27 cellular contexts compared by ENCODE assay signal in genomic region chr6:35073211-35073610, GRCh38.
DNase-seq lines count a peak whose midpoint lies in the region; ATAC-seq, FAIRE-seq and TF ChIP-seq lines count a peak whose summit lies in the region.
"Had no signal": no experiment of that assay in that cellular context is flagged by ENCODE, and none has a peak within 500 bp of the region (broad histone marks: within the 10 kb centered on the region; RNA-seq: fewer than 3 reads in every experiment).

No MANE protein-coding gene starts in this region.

- H3K36me3 ChIP-seq in GM23338 (ENCODE audit: insufficient read depth) (no peaks in the 10 kb centered on the region), kidney (ENCODE audit: control insufficient read depth in 1 of 2, insufficient read depth in 2 of 2, low read length in 2 of 2) (peaks cover 6 to 9% of the 10 kb centered on the region in 2 donors)

- H3K27me3 ChIP-seq in GM23338 (ENCODE audit: insufficient read depth), result no peaks in the 10 kb centered on the region

- H4K20me1 ChIP-seq in GM23338 (replicated peaks; ENCODE audit: insufficient read depth), result no peaks in the 10 kb centered on the region

- H3K27me3 Mint-ChIP-seq in GM23338 (ENCODE audit: insufficient read depth, low read depth, poor library complexity), result peaks cover 14% of the 10 kb centered on the region
- H3K27me3 Mint-ChIP-seq in WTC11 (ENCODE audit: low read depth), result no peaks in the 10 kb centered on the region
- H3K27me3 Mint-ChIP-seq: B cell had no signal

- H3K4me1 ChIP-seq in GM23338 (ENCODE audit: insufficient read depth) (peaks cover 25% of the 10 kb centered on the region), kidney (ENCODE audit: control insufficient read depth in 1 of 2, insufficient read depth in 1 of 2, low read depth in 1 of 2, low read length in 2 of 2) (no peaks in the 10 kb centered on the region)
- H3K4me1 ChIP-seq: A549 had no signal

- no peak overlapping the region for H3K4me2 ChIP-seq in GM23338
- H3K4me2 ChIP-seq: A549 had no signal

- no peak overlapping the region for H2AFZ ChIP-seq in GM23338

- H3K9me3 ChIP-seq in kidney (ENCODE audit: control insufficient read depth in 1 of 2, low read length in 2 of 2), result no peaks in the 10 kb centered on the region
- H3K9me3 ChIP-seq: A549 had no signal

- ATAC-seq in GM23338, result no peak
- ATAC-seq in WTC11, result no peak
- ATAC-seq: A549, HepG2 had no signal

- no peaks in the 10 kb centered on the region for H3K9me2 ChIP-seq in GM23338 (ENCODE audit: insufficient read depth)

- H3K4me3 ChIP-seq in GM23338 (no peak overlapping the region), kidney (ENCODE audit: low read length in 2 of 2) (no peak overlapping the region)
- H3K4me3 ChIP-seq: A549 had no signal

- H3K9me3 Mint-ChIP-seq in GM23338, result no peaks in the 10 kb centered on the region
- H3K9me3 Mint-ChIP-seq in WTC11, result no peaks in the 10 kb centered on the region
- H3K9me3 Mint-ChIP-seq: CD14-positive monocyte, HFFc6 had no signal

- H3K4me1 Mint-ChIP-seq in GM23338 (peaks cover 45% of the 10 kb centered on the region), WTC11 (peaks cover 33% of the 10 kb centered on the region)
- H3K4me1 Mint-ChIP-seq: B cell, CD14-positive monocyte had no signal

- CTCF ChIA-PET in WTC11 (lab: Charles Lee), result no interaction called here

- no peak overlapping the region for H3K27ac ChIP-seq in GM23338 (ENCODE audit: low read depth)
- no peak overlapping the region for H3K27ac ChIP-seq in kidney (ENCODE audit: low read depth in 2 of 2, low read length in 2 of 2)
- H3K27ac ChIP-seq: A549, HL-60, RWPE1 had no signal

- intact Hi-C loops in kidney (cut with DNase I) (no loop called here), posterior vena cava (cut with DNase I) (loop anchor here in 1 of 2 donors (1.0 kb wide), 1 partner anchor 55 kb away; no protein-coding TSS in a partner anchor)

- H3K36me3 Mint-ChIP-seq in GM23338 (ENCODE audit: low read depth) (peaks cover 9% of the 10 kb centered on the region; the same call in 2 of the 3 replicates), WTC11 (peaks cover 4% of the 10 kb centered on the region; the same call in 1 of the 2 replicates)

- no peak overlapping the region for H3K4me3 Mint-ChIP-seq in GM23338
- no peak overlapping the region for H3K4me3 Mint-ChIP-seq in WTC11
- H3K4me3 Mint-ChIP-seq: B cell, CD14-positive monocyte, HFFc6 had no signal

- POLR2A ChIA-PET in WTC11 (lab: Charles Lee), result no interaction called here

- no peak overlapping the region for H3K9ac ChIP-seq in kidney (ENCODE audit: low read length in 2 of 2)

- FAIRE-seq in kidney (lab: Jason Lieb, UNC), result no peak
- FAIRE-seq: A549, GM19239, HepG2 had no signal

- no peak for DNase-seq in GM23338 (ENCODE audit: low spot score)
- no peak for DNase-seq in WTC11 (ENCODE audit: low spot score)
- peak; percentile 48 for DNase-seq in kidney
- DNase-seq in posterior vena cava (ENCODE audit: low spot score), result peak; percentile 73
- no peak for DNase-seq in stimulated activated CD4-positive, alpha-beta T cell treated with anti-CD3 and anti-CD28 coated beads, Interleukin-1b, Interleukin-23, amount 100 ng/mL, for 48 hours
- no peak for DNase-seq in HuH-7 (ENCODE audit: low spot score)
- DNase-seq in NCI-H1930 (lab: John Stamatoyannopoulos, UW), result no peak
- DNase-seq in DMS 273 treated with DMSO at 0.1 percent for 48 hours (lab: John Stamatoyannopoulos, UW), result no peak
- DNase-seq: EL; GF-D8; H7; HFFc6; KG1; NCI-H1092 treated with DMSO at 0.1 percent for 48 hours; NCI-H1436 treated with DMSO at 0.1 percent for 48 hours; NCI-H2029; NCI-H2227 treated with DMSO at 0.1 percent for 48 hours; NCI-H510A treated with DMSO at 0.1 percent for 48 hours; NCI-H774; NK-92 treated with Interleukin-12 subunit alpha and Interleukin-12 subunit beta, amount 100 ng/mL, for 24 hours had no signal

- no peaks in the 10 kb centered on the region for H3K79me2 ChIP-seq in GM23338 (replicated peaks; ENCODE audit: insufficient read depth)

- TF ChIP-seq CTCF in GM23338 (conservative IDR thresholded peaks at IDR 0.05; ENCODE audit: low read depth in 2 of 2) (no peak), WTC11 (IDR thresholded peaks at IDR 0.05) (no peak), kidney (IDR thresholded peaks at IDR 0.05; ENCODE audit: borderline replicate concordance, extremely low read depth, insufficient read depth) (no peak)

- H3F3A ChIP-seq in GM23338 (replicated peaks; ENCODE audit: low read depth), result no peaks in the 10 kb centered on the region

- H3K27ac Mint-ChIP-seq in GM23338, result peak overlapping the region; percentile 43; the same call in 1 of the 2 replicates
- H3K27ac Mint-ChIP-seq in WTC11, result peak overlapping the region; percentile 74
- H3K27ac Mint-ChIP-seq: B cell, HFFc6 had no signal

TF ChIP-seq in GM23338, 12 proteins besides CTCF, POLR2A, EP300 and RAD21:
- no peak for TF ChIP-seq STAT1 (IDR thresholded peaks at IDR 0.05; ENCODE audit: unreplicated experiment)

TF ChIP-seq in WTC11, 78 proteins besides CTCF, POLR2A, EP300 and RAD21 (continues in another document):
- TF ChIP-seq SMAD3 (CRISPR knock-in tag; IDR thresholded peaks at IDR 0.05; ENCODE audit: borderline replicate concordance) (no peak), RELA (CRISPR knock-in tag; IDR thresholded peaks at IDR 0.05; ENCODE audit: borderline replicate concordance) (no peak), ZNF219 (CRISPR knock-in tag; IDR thresholded peaks at IDR 0.05; ENCODE audit: borderline replicate concordance) (no peak), ZNF281 (CRISPR knock-in tag; IDR thresholded peaks at IDR 0.05) (no peak), FOXP4 (CRISPR knock-in tag; IDR thresholded peaks at IDR 0.05) (no peak), PRDM15 (CRISPR knock-in tag; IDR thresholded peaks at IDR 0.05) (no peak), GTF2I (CRISPR knock-in tag; conservative IDR thresholded peaks at IDR 0.05) (no peak), SOX15 (CRISPR knock-in tag; IDR thresholded peaks at IDR 0.05) (no peak), SMAD4 (CRISPR knock-in tag; IDR thresholded peaks at IDR 0.05) (no peak), CREM (CRISPR knock-in tag; IDR thresholded peaks at IDR 0.05) (no peak)

Comparison
In these comparisons a context has a peak if more than half of its experiments do, and no peak if none do; other contexts are left out.
1. DNase-seq: peak in kidney (single experiment) and posterior vena cava (single experiment); none in GM23338 (single experiment), WTC11 (single experiment), stimulated activated CD4-positive, alpha-beta T cell treated with anti-CD3 and anti-CD28 coated beads, Interleukin-1b, Interleukin-23, amount 100 ng/mL, for 48 hours (single experiment), HuH-7 (single experiment), NCI-H1930 (0 of 2) and DMS 273 treated with DMSO at 0.1 percent for 48 hours (single experiment).